Comparison of ENCODE assay signal across 1 cellular context in genomic region chr2:86584164-86584913, GRCh38.
A peak's percentile ranks its signal among the peaks of the same experiment; 100 is the strongest.
TF ChIP-seq lines count a peak whose summit lies in the region.

No MANE protein-coding gene starts in this region.

TF ChIP-seq in K562, 482 proteins besides CTCF, POLR2A, EP300 and RAD21 (continued from another document and continues in another):
- TF ChIP-seq REST (CRISPR knock-in tag; IDR thresholded peaks at IDR 0.05; ENCODE audit: low read depth): no peak
- no peak for TF ChIP-seq SAP30 (IDR thresholded peaks at IDR 0.05; ENCODE audit: borderline replicate concordance, insufficient read depth, low read depth, low read length, poor library complexity, severe bottlenecking)
- TF ChIP-seq HNRNPH1 (optimal IDR thresholded peaks at IDR 0.05; ENCODE audit: low read depth, low read length): no peak
- no peak for TF ChIP-seq ZBTB33 (CRISPR knock-in tag; IDR thresholded peaks at IDR 0.05)
- no peak for TF ChIP-seq MNT (conservative IDR thresholded peaks at IDR 0.05)
- TF ChIP-seq DMBX1 (CRISPR knock-in tag; IDR thresholded peaks at IDR 0.05; ENCODE audit: borderline replicate concordance): no peak
- no peak for TF ChIP-seq CEBPG (CRISPR knock-in tag; IDR thresholded peaks at IDR 0.05)
- TF ChIP-seq CEBPG (tag; conservative IDR thresholded peaks at IDR 0.05 in 1 of 2, IDR thresholded peaks at IDR 0.05 in 1 of 2): peak in 1 of 2 experiments; percentile 20; a peak in 1 of 4 replicates
- no peak for TF ChIP-seq MITF (IDR thresholded peaks at IDR 0.05)
- no peak for TF ChIP-seq ELK3 (CRISPR knock-in tag; IDR thresholded peaks at IDR 0.05)
- no peak for TF ChIP-seq U2AF2 (optimal IDR thresholded peaks at IDR 0.05; ENCODE audit: low read depth, low read length)
- peak; percentile 24; the same call in 1 of the 2 replicates for TF ChIP-seq MYC (IDR thresholded peaks at IDR 0.05; ENCODE audit: low read depth, low read length)
- no peak for TF ChIP-seq MYC (CRISPR knock-in tag; IDR thresholded peaks at IDR 0.05; ENCODE audit: borderline replicate concordance, low read depth)
- TF ChIP-seq ETV6 (IDR thresholded peaks at IDR 0.05; ENCODE audit: borderline replicate concordance in 1 of 2, low read depth in 2 of 2, low read length in 1 of 2): no peak
- no peak for TF ChIP-seq ETV6 (CRISPR knock-in tag; IDR thresholded peaks at IDR 0.05; ENCODE audit: borderline replicate concordance)
- TF ChIP-seq AFF1 (IDR thresholded peaks at IDR 0.05; ENCODE audit: low read depth in 1 of 2, partially characterized antibody in 2 of 2): no peak
- peak; percentile 70; the same call in 1 of the 2 replicates for TF ChIP-seq LEF1 (IDR thresholded peaks at IDR 0.05)
- TF ChIP-seq POLR2AphosphoS2 (IDR thresholded peaks at IDR 0.05; ENCODE audit: low read length): no peak
- TF ChIP-seq NR3C1 (CRISPR knock-in tag; IDR thresholded peaks at IDR 0.05): no peak
- no peak for TF ChIP-seq STAT6 (CRISPR knock-in tag; IDR thresholded peaks at IDR 0.05)
- TF ChIP-seq NCOA6 (IDR thresholded peaks at IDR 0.05): no peak
- no peak; the same call in 1 of the 2 replicates for TF ChIP-seq MTA1 (IDR thresholded peaks at IDR 0.05; ENCODE audit: borderline replicate concordance)
- peak; percentile 49; the same call in 1 of the 2 replicates for TF ChIP-seq ZNF175 (CRISPR knock-in tag; IDR thresholded peaks at IDR 0.05; ENCODE audit: low read depth)
- TF ChIP-seq SMARCC2 (IDR thresholded peaks at IDR 0.05; ENCODE audit: low read depth): no peak; the same call in 1 of the 2 replicates
- TF ChIP-seq ZNF436 (CRISPR knock-in tag; IDR thresholded peaks at IDR 0.05): no peak
- no peak for TF ChIP-seq ELF2 (CRISPR knock-in tag; IDR thresholded peaks at IDR 0.05)
- peak; percentile 65; the same call in 1 of the 2 replicates for TF ChIP-seq TEAD4 (IDR thresholded peaks at IDR 0.05; ENCODE audit: low read length)
- TF ChIP-seq TEAD4 (CRISPR knock-in tag; IDR thresholded peaks at IDR 0.05; ENCODE audit: borderline replicate concordance): no peak
- TF ChIP-seq FOXP1 (CRISPR knock-in tag; IDR thresholded peaks at IDR 0.05): no peak
- TF ChIP-seq ZNF778 (CRISPR knock-in tag; IDR thresholded peaks at IDR 0.05): no peak
- no peak for TF ChIP-seq PRMT5 (CRISPR knock-in tag; IDR thresholded peaks at IDR 0.05)
- TF ChIP-seq PURB (CRISPR knock-in tag; IDR thresholded peaks at IDR 0.05; ENCODE audit: low read depth): no peak
- TF ChIP-seq TCF7 (IDR thresholded peaks at IDR 0.05; ENCODE audit: borderline replicate concordance): no peak
- TF ChIP-seq FOXJ2 (tag; IDR thresholded peaks at IDR 0.05): peak; percentile 61
- peak in 1 of 2 experiments; percentile 54; a peak in 1 of 4 replicates for TF ChIP-seq RCOR1 (IDR thresholded peaks at IDR 0.05; ENCODE audit: borderline replicate concordance in 1 of 2, low read depth in 2 of 2, low read length in 2 of 2)
- TF ChIP-seq IRF9 (tag; IDR thresholded peaks at IDR 0.05): no peak
- no peak for TF ChIP-seq ARNT (IDR thresholded peaks at IDR 0.05)
- no peak for TF ChIP-seq BMI1 (IDR thresholded peaks at IDR 0.05; ENCODE audit: low read length)
- TF ChIP-seq ZNF134 (CRISPR knock-in tag; conservative IDR thresholded peaks at IDR 0.05): no peak
- no peak for TF ChIP-seq SUPT5H (IDR thresholded peaks at IDR 0.05)
- no peak for TF ChIP-seq NCOA1 (IDR thresholded peaks at IDR 0.05; ENCODE audit: low read depth)
- TF ChIP-seq TCF7L2 (IDR thresholded peaks at IDR 0.05; ENCODE audit: low read depth, low read length): no peak
- no peak for TF ChIP-seq THRB (CRISPR knock-in tag; conservative IDR thresholded peaks at IDR 0.05)
- TF ChIP-seq MEF2D (tag; conservative IDR thresholded peaks at IDR 0.05; ENCODE audit: low read depth): peak; percentile 84
- TF ChIP-seq TEAD2 (tag; IDR thresholded peaks at IDR 0.05): no peak
- TF ChIP-seq ZNF766 (CRISPR knock-in tag; conservative IDR thresholded peaks at IDR 0.05): no peak
- TF ChIP-seq GTF2A2 (tag; IDR thresholded peaks at IDR 0.05): no peak
- TF ChIP-seq TBL1XR1 (IDR thresholded peaks at IDR 0.05; ENCODE audit: low read length in 2 of 2): peak in 1 of 2 experiments; percentile 49; a peak in 1 of 4 replicates
- TF ChIP-seq CTBP1 (IDR thresholded peaks at IDR 0.05; ENCODE audit: borderline replicate concordance): peak; percentile 77
- no peak for TF ChIP-seq ZSCAN32 (CRISPR knock-in tag; IDR thresholded peaks at IDR 0.05)
